In the genomic region with DNA sequence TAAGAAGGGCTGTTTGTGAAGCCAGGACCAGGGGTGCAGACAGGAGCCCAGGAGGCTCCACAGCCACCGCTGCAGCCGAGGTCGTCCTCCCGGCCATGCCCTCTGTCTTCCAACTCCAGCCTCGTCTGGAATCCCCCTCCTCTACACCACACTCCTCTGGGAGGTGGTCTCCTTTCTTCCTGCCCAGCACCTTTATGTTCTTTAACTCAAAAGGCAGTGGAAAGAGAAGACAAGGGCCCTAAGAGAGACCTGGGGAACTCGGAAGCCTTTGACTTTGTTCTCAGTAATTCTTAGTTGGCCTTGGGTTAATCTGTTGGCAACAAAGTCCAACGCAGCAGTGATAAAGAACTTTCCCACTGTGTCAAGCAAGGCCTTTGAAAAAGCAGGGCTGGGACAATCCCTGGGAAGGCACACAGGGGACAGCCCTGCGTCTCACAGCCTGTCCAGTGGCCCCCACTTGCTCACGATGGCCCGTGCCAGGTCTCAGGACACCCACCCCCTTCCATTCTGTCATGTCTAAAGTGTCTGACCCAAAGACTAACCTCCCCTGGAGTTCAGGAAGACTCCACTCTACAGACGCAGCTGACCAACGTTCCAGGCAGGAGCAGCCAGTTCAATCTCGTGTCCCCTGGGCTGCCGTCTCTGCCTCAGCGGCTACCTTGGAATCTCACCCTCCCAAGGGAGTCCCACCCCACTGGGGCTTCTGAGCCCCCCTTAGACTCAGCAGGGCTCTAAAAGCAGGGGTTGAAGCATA, we compare ENCODE assay signal across 1 cellular context.
TF ChIP-seq lines count a peak whose summit lies in the region.

No MANE protein-coding gene starts in this region.

TF ChIP-seq in HepG2, 621 proteins besides CTCF, POLR2A, EP300 and RAD21 (continued from another document and continues in another):
- TF ChIP-seq, protein P1, sequence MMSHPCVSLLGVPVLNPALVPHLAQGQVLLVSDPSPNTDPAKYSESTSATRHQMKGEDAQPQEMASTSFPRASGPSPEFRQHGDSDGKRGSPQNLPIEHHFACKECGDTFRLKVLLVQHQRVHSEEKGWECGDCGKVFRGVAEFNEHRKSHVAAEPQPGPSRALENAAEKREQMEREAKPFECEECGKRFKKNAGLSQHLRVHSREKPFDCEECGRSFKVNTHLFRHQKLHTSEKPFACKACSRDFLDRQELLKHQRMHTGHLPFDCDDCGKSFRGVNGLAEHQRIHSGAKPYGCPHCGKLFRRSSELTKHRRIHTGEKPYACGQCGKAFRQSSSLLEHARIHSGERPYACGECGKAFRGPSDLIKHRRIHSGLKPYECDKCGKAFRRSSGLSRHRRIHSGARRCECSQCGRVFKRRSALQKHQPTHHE (CRISPR knock-in tag; IDR thresholded peaks at IDR 0.05; ENCODE audit: borderline replicate concordance), result no peak
- no peak for TF ChIP-seq TEAD2 (CRISPR knock-in tag; IDR thresholded peaks at IDR 0.05)
- TF ChIP-seq U2AF1 (optimal IDR thresholded peaks at IDR 0.05; ENCODE audit: low read depth, low read length), result no peak
- TF ChIP-seq SMAD3 (CRISPR knock-in tag; IDR thresholded peaks at IDR 0.05), result peak; percentile 65
- peak; percentile 34; the same call in 1 of the 2 replicates for TF ChIP-seq ZSCAN31 (CRISPR knock-in tag; IDR thresholded peaks at IDR 0.05; ENCODE audit: low read depth)
- no peak for TF ChIP-seq IRX3 (CRISPR knock-in tag; IDR thresholded peaks at IDR 0.05; ENCODE audit: borderline replicate concordance, low read depth)
- no peak for TF ChIP-seq ZNF180 (CRISPR knock-in tag; IDR thresholded peaks at IDR 0.05; ENCODE audit: borderline replicate concordance, low read depth)
- TF ChIP-seq ZNF83 (CRISPR knock-in tag; IDR thresholded peaks at IDR 0.05; ENCODE audit: borderline replicate concordance), result 0 out of 2 replicates have a peak, but pooled peaks have one; percentile 38
- peak; percentile 77; the same call in 1 of the 2 replicates for TF ChIP-seq SALL2 (CRISPR knock-in tag; IDR thresholded peaks at IDR 0.05)
- TF ChIP-seq, protein P2, sequence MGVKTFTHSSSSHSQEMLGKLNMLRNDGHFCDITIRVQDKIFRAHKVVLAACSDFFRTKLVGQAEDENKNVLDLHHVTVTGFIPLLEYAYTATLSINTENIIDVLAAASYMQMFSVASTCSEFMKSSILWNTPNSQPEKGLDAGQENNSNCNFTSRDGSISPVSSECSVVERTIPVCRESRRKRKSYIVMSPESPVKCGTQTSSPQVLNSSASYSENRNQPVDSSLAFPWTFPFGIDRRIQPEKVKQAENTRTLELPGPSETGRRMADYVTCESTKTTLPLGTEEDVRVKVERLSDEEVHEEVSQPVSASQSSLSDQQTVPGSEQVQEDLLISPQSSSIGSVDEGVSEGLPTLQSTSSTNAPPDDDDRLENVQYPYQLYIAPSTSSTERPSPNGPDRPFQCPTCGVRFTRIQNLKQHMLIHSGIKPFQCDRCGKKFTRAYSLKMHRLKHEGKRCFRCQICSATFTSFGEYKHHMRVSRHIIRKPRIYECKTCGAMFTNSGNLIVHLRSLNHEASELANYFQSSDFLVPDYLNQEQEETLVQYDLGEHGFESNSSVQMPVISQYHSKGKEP (CRISPR knock-in tag; IDR thresholded peaks at IDR 0.05), result no peak
- no peak for TF ChIP-seq GLMP (CRISPR knock-in tag; IDR thresholded peaks at IDR 0.05; ENCODE audit: borderline replicate concordance)
- 0 out of 2 replicates have a peak, but pooled peaks have one; percentile 20 for TF ChIP-seq NAIF1 (CRISPR knock-in tag; IDR thresholded peaks at IDR 0.05; ENCODE audit: borderline replicate concordance)
- peak; percentile 99 for TF ChIP-seq PITX1 (CRISPR knock-in tag; IDR thresholded peaks at IDR 0.05)
- peak; percentile 92 for TF ChIP-seq MED1 (CRISPR knock-in tag; IDR thresholded peaks at IDR 0.05)
- TF ChIP-seq, protein P3, sequence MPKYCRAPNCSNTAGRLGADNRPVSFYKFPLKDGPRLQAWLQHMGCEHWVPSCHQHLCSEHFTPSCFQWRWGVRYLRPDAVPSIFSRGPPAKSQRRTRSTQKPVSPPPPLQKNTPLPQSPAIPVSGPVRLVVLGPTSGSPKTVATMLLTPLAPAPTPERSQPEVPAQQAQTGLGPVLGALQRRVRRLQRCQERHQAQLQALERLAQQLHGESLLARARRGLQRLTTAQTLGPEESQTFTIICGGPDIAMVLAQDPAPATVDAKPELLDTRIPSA (CRISPR knock-in tag; IDR thresholded peaks at IDR 0.05; ENCODE audit: borderline replicate concordance), result no peak
- peak; percentile 72 for TF ChIP-seq HNF1B (CRISPR knock-in tag; IDR thresholded peaks at IDR 0.05)
- TF ChIP-seq STAT6 (CRISPR knock-in tag; IDR thresholded peaks at IDR 0.05; ENCODE audit: borderline replicate concordance), result peak; percentile 85
- peak; percentile 90 for TF ChIP-seq ZMYM3 (CRISPR knock-in tag; IDR thresholded peaks at IDR 0.05)
- TF ChIP-seq PAWR (CRISPR knock-in tag; IDR thresholded peaks at IDR 0.05; ENCODE audit: borderline replicate concordance), result no peak; the same call in 1 of the 2 replicates
- peak; percentile 91 for TF ChIP-seq ZNF335 (CRISPR knock-in tag; IDR thresholded peaks at IDR 0.05)
- no peak; the same call in 1 of the 2 replicates for TF ChIP-seq SSRP1 (CRISPR knock-in tag; IDR thresholded peaks at IDR 0.05)
- peak; percentile 36; the same call in 1 of the 2 replicates for TF ChIP-seq SIX1 (CRISPR knock-in tag; IDR thresholded peaks at IDR 0.05; ENCODE audit: borderline replicate concordance)
- TF ChIP-seq, protein P4, sequence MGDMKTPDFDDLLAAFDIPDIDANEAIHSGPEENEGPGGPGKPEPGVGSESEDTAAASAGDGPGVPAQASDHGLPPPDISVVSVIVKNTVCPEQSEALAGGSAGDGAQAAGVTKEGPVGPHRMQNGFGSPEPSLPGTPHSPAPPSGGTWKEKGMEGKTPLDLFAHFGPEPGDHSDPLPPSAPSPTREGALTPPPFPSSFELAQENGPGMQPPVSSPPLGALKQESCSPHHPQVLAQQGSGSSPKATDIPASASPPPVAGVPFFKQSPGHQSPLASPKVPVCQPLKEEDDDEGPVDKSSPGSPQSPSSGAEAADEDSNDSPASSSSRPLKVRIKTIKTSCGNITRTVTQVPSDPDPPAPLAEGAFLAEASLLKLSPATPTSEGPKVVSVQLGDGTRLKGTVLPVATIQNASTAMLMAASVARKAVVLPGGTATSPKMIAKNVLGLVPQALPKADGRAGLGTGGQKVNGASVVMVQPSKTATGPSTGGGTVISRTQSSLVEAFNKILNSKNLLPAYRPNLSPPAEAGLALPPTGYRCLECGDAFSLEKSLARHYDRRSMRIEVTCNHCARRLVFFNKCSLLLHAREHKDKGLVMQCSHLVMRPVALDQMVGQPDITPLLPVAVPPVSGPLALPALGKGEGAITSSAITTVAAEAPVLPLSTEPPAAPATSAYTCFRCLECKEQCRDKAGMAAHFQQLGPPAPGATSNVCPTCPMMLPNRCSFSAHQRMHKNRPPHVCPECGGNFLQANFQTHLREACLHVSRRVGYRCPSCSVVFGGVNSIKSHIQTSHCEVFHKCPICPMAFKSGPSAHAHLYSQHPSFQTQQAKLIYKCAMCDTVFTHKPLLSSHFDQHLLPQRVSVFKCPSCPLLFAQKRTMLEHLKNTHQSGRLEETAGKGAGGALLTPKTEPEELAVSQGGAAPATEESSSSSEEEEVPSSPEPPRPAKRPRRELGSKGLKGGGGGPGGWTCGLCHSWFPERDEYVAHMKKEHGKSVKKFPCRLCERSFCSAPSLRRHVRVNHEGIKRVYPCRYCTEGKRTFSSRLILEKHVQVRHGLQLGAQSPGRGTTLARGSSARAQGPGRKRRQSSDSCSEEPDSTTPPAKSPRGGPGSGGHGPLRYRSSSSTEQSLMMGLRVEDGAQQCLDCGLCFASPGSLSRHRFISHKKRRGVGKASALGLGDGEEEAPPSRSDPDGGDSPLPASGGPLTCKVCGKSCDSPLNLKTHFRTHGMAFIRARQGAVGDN (CRISPR knock-in tag; IDR thresholded peaks at IDR 0.05), result peak; percentile 98
- TF ChIP-seq CREB3 (CRISPR knock-in tag; IDR thresholded peaks at IDR 0.05), result no peak
- peak; percentile 86 for TF ChIP-seq KDM6A (CRISPR knock-in tag; IDR thresholded peaks at IDR 0.05; ENCODE audit: low read depth)
- peak; percentile 82 for TF ChIP-seq CCDC6 (CRISPR knock-in tag; IDR thresholded peaks at IDR 0.05)
- peak; percentile 89 for TF ChIP-seq NCOA2 (CRISPR knock-in tag; IDR thresholded peaks at IDR 0.05)
- TF ChIP-seq JUN (CRISPR knock-in tag; IDR thresholded peaks at IDR 0.05), result 0 out of 2 replicates have a peak, but pooled peaks have one; percentile 56
- no peak for TF ChIP-seq MLLT10 (CRISPR knock-in tag; IDR thresholded peaks at IDR 0.05)
- TF ChIP-seq ZFP36L1 (CRISPR knock-in tag; IDR thresholded peaks at IDR 0.05), result peak; percentile 67; the same call in 1 of the 2 replicates
- TF ChIP-seq DMAP1 (CRISPR knock-in tag; IDR thresholded peaks at IDR 0.05), result peak; percentile 78
- TF ChIP-seq, protein P5, sequence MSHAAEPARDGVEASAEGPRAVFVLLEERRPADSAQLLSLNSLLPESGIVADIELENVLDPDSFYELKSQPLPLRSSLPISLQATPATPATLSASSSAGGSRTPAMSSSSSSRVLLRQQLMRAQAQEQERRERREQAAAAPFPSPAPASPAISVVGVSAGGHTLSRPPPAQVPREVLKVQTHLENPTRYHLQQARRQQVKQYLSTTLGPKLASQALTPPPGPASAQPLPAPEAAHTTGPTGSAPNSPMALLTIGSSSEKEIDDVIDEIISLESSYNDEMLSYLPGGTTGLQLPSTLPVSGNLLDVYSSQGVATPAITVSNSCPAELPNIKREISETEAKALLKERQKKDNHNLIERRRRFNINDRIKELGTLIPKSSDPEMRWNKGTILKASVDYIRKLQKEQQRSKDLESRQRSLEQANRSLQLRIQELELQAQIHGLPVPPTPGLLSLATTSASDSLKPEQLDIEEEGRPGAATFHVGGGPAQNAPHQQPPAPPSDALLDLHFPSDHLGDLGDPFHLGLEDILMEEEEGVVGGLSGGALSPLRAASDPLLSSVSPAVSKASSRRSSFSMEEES (CRISPR knock-in tag; IDR thresholded peaks at IDR 0.05), result peak; percentile 71; the same call in 1 of the 2 replicates
- TF ChIP-seq, protein P6, sequence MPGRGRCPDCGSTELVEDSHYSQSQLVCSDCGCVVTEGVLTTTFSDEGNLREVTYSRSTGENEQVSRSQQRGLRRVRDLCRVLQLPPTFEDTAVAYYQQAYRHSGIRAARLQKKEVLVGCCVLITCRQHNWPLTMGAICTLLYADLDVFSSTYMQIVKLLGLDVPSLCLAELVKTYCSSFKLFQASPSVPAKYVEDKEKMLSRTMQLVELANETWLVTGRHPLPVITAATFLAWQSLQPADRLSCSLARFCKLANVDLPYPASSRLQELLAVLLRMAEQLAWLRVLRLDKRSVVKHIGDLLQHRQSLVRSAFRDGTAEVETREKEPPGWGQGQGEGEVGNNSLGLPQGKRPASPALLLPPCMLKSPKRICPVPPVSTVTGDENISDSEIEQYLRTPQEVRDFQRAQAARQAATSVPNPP (CRISPR knock-in tag; IDR thresholded peaks at IDR 0.05), result peak; percentile 52; the same call in 1 of the 2 replicates
- TF ChIP-seq ZNF350 (CRISPR knock-in tag; IDR thresholded peaks at IDR 0.05; ENCODE audit: borderline replicate concordance, low read depth), result peak; percentile 56; the same call in 1 of the 2 replicates
- TF ChIP-seq, protein P7, sequence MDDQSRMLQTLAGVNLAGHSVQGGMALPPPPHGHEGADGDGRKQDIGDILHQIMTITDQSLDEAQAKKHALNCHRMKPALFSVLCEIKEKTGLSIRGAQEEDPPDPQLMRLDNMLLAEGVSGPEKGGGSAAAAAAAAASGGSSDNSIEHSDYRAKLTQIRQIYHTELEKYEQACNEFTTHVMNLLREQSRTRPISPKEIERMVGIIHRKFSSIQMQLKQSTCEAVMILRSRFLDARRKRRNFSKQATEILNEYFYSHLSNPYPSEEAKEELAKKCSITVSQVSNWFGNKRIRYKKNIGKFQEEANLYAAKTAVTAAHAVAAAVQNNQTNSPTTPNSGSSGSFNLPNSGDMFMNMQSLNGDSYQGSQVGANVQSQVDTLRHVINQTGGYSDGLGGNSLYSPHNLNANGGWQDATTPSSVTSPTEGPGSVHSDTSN (CRISPR knock-in tag; IDR thresholded peaks at IDR 0.05; ENCODE audit: borderline replicate concordance), result no peak
- no peak for TF ChIP-seq ARNT (IDR thresholded peaks at IDR 0.05)
- TF ChIP-seq SMAD9 (CRISPR knock-in tag; IDR thresholded peaks at IDR 0.05), result no peak
- peak; percentile 61; the same call in 1 of the 2 replicates for TF ChIP-seq ZIK1 (CRISPR knock-in tag; IDR thresholded peaks at IDR 0.05; ENCODE audit: borderline replicate concordance, low read depth)
